Comparison of ENCODE assay signal across 8 cellular contexts in the genomic region with DNA sequence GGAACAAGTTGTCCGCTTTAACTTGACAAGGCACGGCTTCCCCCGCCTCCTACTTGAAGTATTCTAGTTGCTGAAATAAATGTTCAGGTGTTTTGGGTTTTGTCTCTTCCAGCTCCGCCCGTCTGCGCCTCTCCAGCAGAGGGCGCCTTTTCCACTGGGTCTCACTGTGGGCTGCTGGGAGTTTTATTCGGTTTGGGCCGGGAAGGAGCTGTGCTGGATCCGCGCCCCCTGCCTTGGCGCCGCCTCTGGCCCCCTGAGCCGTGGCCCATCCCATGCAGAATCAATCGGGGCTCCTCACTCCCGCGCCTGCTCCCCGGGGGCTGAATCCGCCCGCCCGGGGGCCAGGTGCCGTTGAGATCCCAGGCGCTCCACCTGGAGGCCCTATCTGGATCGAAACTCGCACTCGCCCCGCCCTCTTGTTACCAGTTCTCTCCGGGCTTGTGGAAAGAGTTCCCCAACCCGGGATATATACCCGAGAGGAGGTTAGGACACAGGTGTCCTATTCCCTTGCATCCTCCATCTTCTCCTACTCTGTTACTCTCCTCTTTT. TPM values are rescaled to one million over a fixed set of nuclear protein-coding genes. Genes with fewer than 3 reads are reported as not detected.
DNase-seq lines count a peak whose midpoint lies in the region; ATAC-seq and TF ChIP-seq lines count a peak whose summit lies in the region.

No MANE protein-coding gene starts in this region.

- BruUV-seq in HCT116 (replicated peaks; lab: Mats Ljungman, UMichigan) = no TSS peak

- peak overlapping the region; percentile 50 for H2BK5ac ChIP-seq in mesendoderm (ENCODE audit: low read length)

- H4K20me1 ChIP-seq in HCT116 (ENCODE audit: insufficient read depth) = no peaks in the 10 kb centered on the region

- H3K9me3 ChIP-seq in HCT116 (ENCODE audit: control insufficient read depth in 1 of 2, insufficient read depth in 1 of 2, low read depth in 1 of 2, low read length in 2 of 2) = no peaks in the 10 kb centered on the region

- no peaks in the 10 kb centered on the region for H3K79me1 ChIP-seq in mesendoderm (ENCODE audit: low read length)

- H2BK120ac ChIP-seq in mesendoderm (ENCODE audit: low read depth, low read length) = no peak overlapping the region

- H3K23ac ChIP-seq in mesendoderm (ENCODE audit: low read length) = no peak overlapping the region

- no CpG with 5 or more reads among the region's 30 CpGs for WGBS in mesendoderm (ENCODE audit: extremely low coverage, insufficient coverage, low lambda C conversion rate)

- DNase-seq in Daoy (ENCODE audit: low read depth) (peak; percentile 77), HCT116 (ENCODE audit: low read depth, low spot score) (peak; percentile 68), NCI-H146 treated with DMSO at 0.1 percent for 48 hours (lab: John Stamatoyannopoulos, UW; ENCODE audit: unreplicated experiment) (peak; percentile 65), dermis microvascular lymphatic vessel endothelial cell (ENCODE audit: low read depth in 2 of 2) (peak; percentile 18 to 43), mesendoderm (peak; percentile 88), AG08395 (ENCODE audit: low spot score) (no peak)
- peak; percentile 36 to 45 for DNase-seq in activated CD4-positive, alpha-beta T cell treated with anti-CD3 and anti-CD28 coated beads for 4 hours
- peak; percentile 11 to 13 for DNase-seq in stimulated activated CD8-positive, alpha-beta memory T cell treated with anti-CD3 and anti-CD28 coated beads, Interleukin-7, amount 100 ng/mL, for 4 hours (ENCODE audit: low read depth in 2 of 2)

- peak; percentile 95 to 97 (median 97) for TF ChIP-seq CTCF in HCT116 (IDR thresholded peaks at IDR 0.05 in 2 of 3, conservative IDR thresholded peaks at IDR 0.05 in 1 of 3; ENCODE audit: borderline replicate concordance in 1 of 3, insufficient read depth in 1 of 3, low read depth in 2 of 3, low read length in 2 of 3)

- no peak overlapping the region for H2AK5ac ChIP-seq in mesendoderm (ENCODE audit: low read length)

- H2BK15ac ChIP-seq in mesendoderm (replicated peaks; ENCODE audit: low read depth) = no peak overlapping the region

- no peak for TF ChIP-seq POLR2A in HCT116 (IDR thresholded peaks at IDR 0.05; ENCODE audit: borderline replicate concordance, extremely low read depth, insufficient read depth, insufficient read length)

- H3K4me2 ChIP-seq in HCT116 (ENCODE audit: low read length) (peak overlapping the region; percentile 85), mesendoderm (ENCODE audit: low read length) (peak overlapping the region; percentile 46)

- H3K4me1 ChIP-seq in HCT116 (ENCODE audit: control insufficient read depth in 1 of 2, insufficient read depth in 2 of 2, low read length in 2 of 2) (peaks cover 0 to 10% of the 10 kb centered on the region in 2 experiments; a peak in 2 of 4 replicates), mesendoderm (ENCODE audit: control insufficient read depth, low read depth, low read length) (no peaks in the 10 kb centered on the region)

- POLR2A ChIA-PET in HCT116 (lab: Charles Lee) = interaction anchor here (0.9 to 1.2 kb wide), 2 partner anchors 79 to 268 kb away, joined by 3 to 4 read pairs; no protein-coding TSS in a partner anchor

- peak; percentile 71 for TF ChIP-seq RAD21 in HCT116 (IDR thresholded peaks at IDR 0.05; ENCODE audit: low read depth)

- H3K9me2 ChIP-seq in HCT116 (ENCODE audit: insufficient read depth) = no peaks in the 10 kb centered on the region

- intact Hi-C loops in HCT116 (cut with micrococcal nuclease) = loop anchor here (1.0 to 5.0 kb wide), 3 partner anchors 78 to 269 kb away; no protein-coding TSS in a partner anchor

- H3K56ac ChIP-seq in mesendoderm (ENCODE audit: low read length) = peak overlapping the region; percentile 85

- H3K79me2 ChIP-seq in HCT116 (ENCODE audit: insufficient read depth, low read length) (no peaks in the 10 kb centered on the region), mesendoderm (ENCODE audit: control insufficient read depth, insufficient read depth, low read length) (no peaks in the 10 kb centered on the region)

- peak; percentile 95 for ATAC-seq in HCT116

- H3K9ac ChIP-seq in HCT116 (ENCODE audit: low read length) (peak overlapping the region; percentile 58), mesendoderm (ENCODE audit: low read length) (peak overlapping the region; percentile 71)

- no peaks in the 10 kb centered on the region for H3K27me3 ChIP-seq in HCT116 (ENCODE audit: insufficient read depth, low read length)
- no peaks in the 10 kb centered on the region for H3K27me3 ChIP-seq in mesendoderm (ENCODE audit: insufficient read depth, low read length, poor library complexity)

- CTCF ChIA-PET in HCT116 (lab: Charles Lee) = interaction anchor here (0.6 to 1.7 kb wide), 30 partner anchors 9 to 272 kb away, joined by 3 to 53 read pairs (median 4); no protein-coding TSS in a partner anchor

- H2AFZ ChIP-seq in HCT116 (ENCODE audit: low read depth, low read length, poor library complexity, severe bottlenecking) = peak overlapping the region; percentile 99

- no peak overlapping the region for H3K4ac ChIP-seq in mesendoderm (ENCODE audit: low read depth, low read length)

- peak overlapping the region; percentile 60 for H3K27ac ChIP-seq in HCT116 (ENCODE audit: low read depth, low read length)
- H3K27ac ChIP-seq in mesendoderm (ENCODE audit: low read depth, low read length) = no peak overlapping the region

- peak overlapping the region; percentile 16 for H4K8ac ChIP-seq in mesendoderm (ENCODE audit: low read depth, low read length)

- H3K4me3 ChIP-seq in HCT116 (replicated peaks in 1 of 2; ENCODE audit: low read depth in 1 of 2, low read length in 2 of 2) (peak overlapping the region; percentile 40 to 59), mesendoderm (ENCODE audit: low read length) (peak overlapping the region; percentile 49)

- no peak overlapping the region for H4K5ac ChIP-seq in mesendoderm (ENCODE audit: low read length)

- RAD21 ChIA-PET in HCT116 (lab: Charles Lee; ENCODE audit: low non-redundant PET in 1 of 2, low total read pairs in 2 of 2, uncharacterized antibody in 2 of 2, unreplicated experiment in 2 of 2) = interaction anchor here (1.1 to 1.4 kb wide), 3 partner anchors 79 to 268 kb away, joined by 7 to 11 read pairs (median 9); no protein-coding TSS in a partner anchor

- H3K18ac ChIP-seq in mesendoderm (ENCODE audit: low read length) = peak overlapping the region; percentile 76

- H3K36me3 ChIP-seq in HCT116 (ENCODE audit: control insufficient read depth in 1 of 2, insufficient read depth in 2 of 2, low read length in 2 of 2) (no peaks in the 10 kb centered on the region), mesendoderm (ENCODE audit: control insufficient read depth, insufficient read depth, low read length) (no peaks in the 10 kb centered on the region)

TF ChIP-seq in HCT116, 20 proteins besides CTCF, POLR2A, EP300 and RAD21:
- no peak for TF ChIP-seq ELF1 (IDR thresholded peaks at IDR 0.05; ENCODE audit: borderline replicate concordance, low read depth)
- peak; percentile 33 for TF ChIP-seq YY1 (IDR thresholded peaks at IDR 0.05; ENCODE audit: extremely low read depth, insufficient replicate concordance, low read depth, low read length)
- peak; percentile 80 for TF ChIP-seq CBX3 (IDR thresholded peaks at IDR 0.05; ENCODE audit: low read depth)

RNA-seq across cellular contexts. Expression of gene TCF21, which starts 51.0 kb away (rescaled TPM):
- total RNA-seq in Daoy (2014; rRNA removed; shearing (Covaris generic)) = not detected in 2 replicates
- total RNA-seq in HCT116 (2021; ENCODE audit: unreplicated experiment) = 0.20 TPM
- 0.01 and 0.04 TPM in 2 replicates for polyA plus RNA-seq in HCT116 (2012)
- total RNA-seq in dermis microvascular lymphatic vessel endothelial cell = under 0.01 TPM in 1 of 2 replicates, not detected in the other
- polyA plus RNA-seq in mesendoderm (2013, experiment 1 of 2) = 0.06 TPM
- polyA plus RNA-seq in mesendoderm (2013, experiment 2 of 2) = 0.07 TPM
